In the genomic region with DNA sequence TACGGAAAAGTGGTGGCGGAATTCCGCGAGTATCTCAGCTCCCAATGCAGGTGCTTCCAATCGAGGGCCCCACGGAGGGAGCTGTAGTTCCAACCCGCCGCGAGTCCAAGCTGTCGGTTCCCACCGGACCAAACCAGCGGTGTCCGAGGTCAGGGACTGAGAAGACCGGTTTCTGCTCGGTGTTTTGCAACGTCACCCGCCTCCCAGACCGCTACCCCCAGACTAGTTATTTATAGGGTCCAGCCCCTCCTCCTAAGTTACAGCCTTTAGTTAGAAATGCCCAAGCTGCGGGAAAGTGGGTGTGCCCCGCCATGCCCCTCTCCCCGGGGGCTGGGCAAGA, we compare ENCODE assay signal across 8 cellular contexts. TPM values are rescaled to one million over a fixed set of nuclear protein-coding genes. Genes with fewer than 3 reads are reported as not detected.
DNase-seq lines count a peak whose midpoint lies in the region; ATAC-seq and TF ChIP-seq lines count a peak whose summit lies in the region.

No MANE protein-coding gene starts in this region.

- POLR2A ChIA-PET in activated CD8-positive, alpha-beta T cell treated with anti-CD3 and anti-CD28 coated beads for 36 hours (lab: Charles Lee): interaction anchor here (0.7 to 2.5 kb wide), 4 partner anchors 47 to 329 kb away, joined by 3 to 10 read pairs (median 7); partner anchors contain the start of gene UBAP2

- no peaks in the 10 kb centered on the region for H3K9me3 ChIP-seq in iPS DF 6.9 (ENCODE audit: control insufficient read depth, insufficient read depth, low read length)

- DNase-seq in SIG-M5 treated with dmso at 0.1 percent for 504 hours (lab: John Stamatoyannopoulos, UW; ENCODE audit: unreplicated experiment) (peak; percentile 49), SIG-M5 (lab: John Stamatoyannopoulos, UW) (no peak), iPS DF 6.9 (ENCODE audit: low read depth, low spot score) (no peak), NCI-H510A treated with DMSO at 0.1 percent for 48 hours (lab: John Stamatoyannopoulos, UW) (no peak), GM13977 (ENCODE audit: low spot score) (no peak)
- peak; percentile 23 for DNase-seq in activated CD8-positive, alpha-beta T cell treated with anti-CD3 and anti-CD28 coated beads for 36 hours

- no peak for TF ChIP-seq CTCF in activated CD8-positive, alpha-beta T cell treated with anti-CD3 and anti-CD28 coated beads for 36 hours (IDR thresholded peaks at IDR 0.05)
- TF ChIP-seq CTCF in GM13977 (IDR thresholded peaks at IDR 0.05; ENCODE audit: extremely low read depth, insufficient read depth, missing control alignments): no peak

- no CpG with 5 or more reads among the region's 21 CpGs for WGBS in iPS DF 6.9 (ENCODE audit: insufficient coverage, insufficient read length)

- peaks cover 9% of the 10 kb centered on the region for H3K4me1 ChIP-seq in iPS DF 6.9 (ENCODE audit: control insufficient read depth, insufficient read depth, low read length)

- in situ Hi-C loops in GM13977 (cut with MboI; ENCODE audit: low pct_unique_long_range_greater_than_20kb, low sequenced_read_pairs, unreplicated experiment): no loop called here

- CTCF ChIA-PET in activated CD8-positive, alpha-beta T cell treated with anti-CD3 and anti-CD28 coated beads for 36 hours (lab: Charles Lee): interaction anchor here (0.7 to 9.4 kb wide), 13 partner anchors 11 to 332 kb away, joined by 3 to 117 read pairs (median 3); partner anchors contain the start of gene RPP25L

- H3K27me3 Mint-ChIP-seq in activated CD8-positive, alpha-beta T cell treated with anti-CD3 and anti-CD28 coated beads for 36 hours: no peaks in the 10 kb centered on the region

- H3K27ac Mint-ChIP-seq in activated CD8-positive, alpha-beta T cell treated with anti-CD3 and anti-CD28 coated beads for 36 hours: no peak overlapping the region

- no peaks in the 10 kb centered on the region; the same call in 1 of the 2 replicates for H3K36me3 ChIP-seq in iPS DF 6.9 (ENCODE audit: control insufficient read depth, insufficient read depth, low read length)

- H3K27ac ChIP-seq in iPS DF 6.9 (ENCODE audit: low read length) (no peak overlapping the region), skin epidermis (peak overlapping the region in 7 of 21 experiments; percentile 11 to 78 (median 55))

- ATAC-seq in activated CD8-positive, alpha-beta T cell treated with anti-CD3 and anti-CD28 coated beads for 36 hours: no peak
- ATAC-seq in GM18517 (IDR thresholded peaks at IDR 0.05; ENCODE audit: unreplicated experiment): no peak

- H3K9me3 Mint-ChIP-seq in activated CD8-positive, alpha-beta T cell treated with anti-CD3 and anti-CD28 coated beads for 36 hours: no peaks in the 10 kb centered on the region

- intact Hi-C loops in activated CD8-positive, alpha-beta T cell treated with anti-CD3 and anti-CD28 coated beads for 36 hours (cut with micrococcal nuclease): loop anchor here (5.0 to 10.0 kb wide), 2 partner anchors 120 to 333 kb away; partner anchors contain the start of gene UBAP2

- H3K4me1 Mint-ChIP-seq in activated CD8-positive, alpha-beta T cell treated with anti-CD3 and anti-CD28 coated beads for 36 hours (ENCODE audit: low read depth): peaks cover 30% of the 10 kb centered on the region

- peaks cover 7% of the 10 kb centered on the region; the same call in 1 of the 2 replicates for H3K27me3 ChIP-seq in iPS DF 6.9 (ENCODE audit: control insufficient read depth, insufficient read depth, low read length)

- H3K36me3 Mint-ChIP-seq in activated CD8-positive, alpha-beta T cell treated with anti-CD3 and anti-CD28 coated beads for 36 hours (ENCODE audit: low read depth): peaks cover 6% of the 10 kb centered on the region

- H3K4me3 ChIP-seq in iPS DF 6.9 (ENCODE audit: low read length) (peak overlapping the region; percentile 48; the same call in 1 of the 2 replicates), skin epidermis (peak overlapping the region; percentile 50 to 79 (median 52))

- H3K4me3 Mint-ChIP-seq in activated CD8-positive, alpha-beta T cell treated with anti-CD3 and anti-CD28 coated beads for 36 hours: peak overlapping the region; percentile 87

RNA-seq across cellular contexts. Expression of gene MYORG, which starts 0.7 kb away (rescaled TPM):
- total RNA-seq in activated CD8-positive, alpha-beta T cell treated with anti-CD3 and anti-CD28 coated beads for 36 hours: 1 to 10 TPM; 4.1 to 5.5 TPM

RNA-seq across cellular contexts. Expression of gene NUDT2, which starts 48.0 kb away (rescaled TPM):
- 10 to 100 TPM; 35.3 to 38.4 TPM for total RNA-seq in activated CD8-positive, alpha-beta T cell treated with anti-CD3 and anti-CD28 coated beads for 36 hours

RNA-seq across cellular contexts. Expression of gene KIF24, which starts 48.3 kb away (rescaled TPM):
- total RNA-seq in activated CD8-positive, alpha-beta T cell treated with anti-CD3 and anti-CD28 coated beads for 36 hours: 1 to 10 TPM; 5.8 to 5.9 TPM

Comparison
In these comparisons a context has a peak if more than half of its experiments do, and no peak if none do; other contexts are left out.
1. DNase-seq: peak in SIG-M5 treated with dmso at 0.1 percent for 504 hours (single experiment) and activated CD8-positive, alpha-beta T cell treated with anti-CD3 and anti-CD28 coated beads for 36 hours (single experiment); none in SIG-M5 (single experiment), iPS DF 6.9 (single experiment), NCI-H510A treated with DMSO at 0.1 percent for 48 hours (single experiment) and GM13977 (single experiment).